ENCODE assay signal across 29 cellular contexts in genomic region chr2:94999431-94999883, GRCh38. TPM values are rescaled to one million over a fixed set of nuclear protein-coding genes. Genes with fewer than 3 reads are reported as not detected.
DNase-seq lines count a peak whose midpoint lies in the region; ATAC-seq, FAIRE-seq and TF ChIP-seq lines count a peak whose summit lies in the region.
"Had no signal": no experiment of that assay in that cellular context is flagged by ENCODE, and none has a peak within 500 bp of the region (broad histone marks: within the 10 kb centered on the region; RNA-seq: fewer than 3 reads in every experiment).

No MANE protein-coding gene starts in this region.

- no peaks in the 10 kb centered on the region for H3K36me3 Mint-ChIP-seq in activated T-cell treated with anti-CD3 and anti-CD28 coated beads, Interleukin-2, amount 50 U/mL, for 24 hours (ENCODE audit: low read depth)
- H3K36me3 Mint-ChIP-seq: CD14-positive monocyte had no signal

- no peaks in the 10 kb centered on the region for H3K4me1 ChIP-seq in Peyer's patch
- H3K4me1 ChIP-seq in lower lobe of right lung, result peaks cover 4% of the 10 kb centered on the region
- peaks cover 0 to 8% (median 2%) of the 10 kb centered on the region in 4 donors for H3K4me1 ChIP-seq in sigmoid colon
- H3K4me1 ChIP-seq: BE2C had no signal

- H3K27me3 ChIP-seq in Peyer's patch (no peaks in the 10 kb centered on the region), lower lobe of right lung (ENCODE audit: low read depth) (peaks cover 10% of the 10 kb centered on the region), sigmoid colon (peaks cover 0 to 31% (median 11%) of the 10 kb centered on the region in 3 donors)
- H3K27me3 ChIP-seq: BE2C had no signal

- no peaks in the 10 kb centered on the region for H3K9me3 Mint-ChIP-seq in activated T-cell treated with anti-CD3 and anti-CD28 coated beads, Interleukin-2, amount 50 U/mL, for 24 hours
- H3K9me3 Mint-ChIP-seq: CD14-positive monocyte had no signal

- H3K9me3 ChIP-seq in Peyer's patch (no peaks in the 10 kb centered on the region), lower lobe of right lung (no peaks in the 10 kb centered on the region), sigmoid colon (no peaks in the 10 kb centered on the region)
- H3K9me3 ChIP-seq: BE2C had no signal

- H3K36me3 ChIP-seq in Peyer's patch (no peaks in the 10 kb centered on the region), lower lobe of right lung (no peaks in the 10 kb centered on the region), sigmoid colon (no peaks in the 10 kb centered on the region)
- H3K36me3 ChIP-seq: BE2C had no signal

- WGBS in sigmoid colon, 2 donors, result 93 to 95% methylated on average over 7 of the region's 7 CpGs

- DNase-seq in activated T-cell treated with anti-CD3 and anti-CD28 coated beads, Interleukin-2, amount 50 U/mL, for 24 hours, result peak; percentile 18
- DNase-seq in activated T-cell treated with anti-CD3 and anti-CD28 coated beads, Interleukin-2, amount 50 U/mL, for 1 hour, result no peak
- peak in 2 of 3 donors; percentile 27 to 31 for DNase-seq in Peyer's patch
- DNase-seq in lower lobe of right lung, result peak; percentile 35
- DNase-seq in sigmoid colon, result peak; percentile 59
- DNase-seq in urothelium cell line (ENCODE audit: low spot score), result no peak
- no peak for DNase-seq in nucleus accumbens (lab: John Stamatoyannopoulos, UW)
- DNase-seq: 8988T, ACHN, BE2C, DMS153, DND-41, Karpas-422, NCI-H1092, NCI-H1417 treated with DMSO at 0.1 percent for 48 hours, NCI-H1694 treated with DMSO at 0.1 percent for 48 hours, NCI-H2081 treated with DMSO at 0.1 percent for 48 hours, NCI-H2171, NCI-H226, NCI-H510A, NCI-H69, SHP77 treated with DMSO at 0.1 percent for 48 hours had no signal

- H3K4me3 ChIP-seq in Peyer's patch (no peak overlapping the region), lower lobe of right lung (no peak overlapping the region), sigmoid colon (no peak overlapping the region)

- no peak for TF ChIP-seq EP300 in sigmoid colon (IDR thresholded peaks at IDR 0.05)

- no peak for TF ChIP-seq CTCF in Peyer's patch (IDR thresholded peaks at IDR 0.05)
- TF ChIP-seq CTCF in lower lobe of right lung (IDR thresholded peaks at IDR 0.05), result no peak
- no peak for TF ChIP-seq CTCF in sigmoid colon (IDR thresholded peaks at IDR 0.05)

- no peak for ATAC-seq in lower lobe of right lung
- ATAC-seq in HG03432 (IDR thresholded peaks at IDR 0.05; ENCODE audit: unreplicated experiment), result no peak
- ATAC-seq: Panc1 had no signal

- intact Hi-C loops in lower lobe of right lung (cut with DNase I), result no loop called here
- intact Hi-C loops in sigmoid colon (cut with DNase I), result no loop called here

- TF ChIP-seq POLR2A in Peyer's patch (IDR thresholded peaks at IDR 0.05) (no peak), sigmoid colon (IDR thresholded peaks at IDR 0.05) (no peak)

- no peak overlapping the region for H3K27ac Mint-ChIP-seq in activated T-cell treated with anti-CD3 and anti-CD28 coated beads, Interleukin-2, amount 50 U/mL, for 24 hours
- H3K27ac Mint-ChIP-seq: CD14-positive monocyte had no signal

- H3K4me3 Mint-ChIP-seq in activated T-cell treated with anti-CD3 and anti-CD28 coated beads, Interleukin-2, amount 50 U/mL, for 24 hours, result no peak overlapping the region
- H3K4me3 Mint-ChIP-seq: CD14-positive monocyte had no signal

- no peak overlapping the region for H3K27ac ChIP-seq in Peyer's patch
- H3K27ac ChIP-seq in lower lobe of right lung, result no peak overlapping the region
- H3K27ac ChIP-seq in sigmoid colon, result no peak overlapping the region

- peaks cover under 1% of the 10 kb centered on the region for H3K4me1 Mint-ChIP-seq in activated T-cell treated with anti-CD3 and anti-CD28 coated beads, Interleukin-2, amount 50 U/mL, for 24 hours (ENCODE audit: low read depth)
- H3K4me1 Mint-ChIP-seq: CD14-positive monocyte had no signal

- peaks cover 37% of the 10 kb centered on the region for H3K27me3 Mint-ChIP-seq in activated T-cell treated with anti-CD3 and anti-CD28 coated beads, Interleukin-2, amount 50 U/mL, for 24 hours

- no peak for FAIRE-seq in urothelium cell line (lab: Jason Lieb, UNC)
- FAIRE-seq: GM19239, H54 had no signal

RNA-seq across cellular contexts. Expression of gene MAL, which starts 26.1 kb away (rescaled TPM):
- total RNA-seq in Peyer's patch (1 to 10 TPM in 1 of 4 donors, not detected in 3; 1.2 TPM), lower lobe of right lung (13.4 TPM), sigmoid colon (10 to 100 TPM in 3 of 4 donors, 1 to 10 TPM in 1; 7.6 to 28.9 (median 15.9) TPM)
- 1 to 10 TPM in 2 of 3 donors, under 1 TPM in 1; 0.69 to 8.4 (median 7.4) TPM for polyA plus RNA-seq in sigmoid colon
- total RNA-seq: HT-29, OCI-LY7 had no signal

Comparison
In these comparisons a context has a peak if more than half of its experiments do, and no peak if none do; other contexts are left out.
1. DNase-seq: peak in activated T-cell treated with anti-CD3 and anti-CD28 coated beads, Interleukin-2, amount 50 U/mL, for 24 hours (single experiment), Peyer's patch (2 of 3), lower lobe of right lung (single experiment) and sigmoid colon (single experiment); none in activated T-cell treated with anti-CD3 and anti-CD28 coated beads, Interleukin-2, amount 50 U/mL, for 1 hour (single experiment), urothelium cell line (single experiment) and nucleus accumbens (0 of 56).